9 cellular contexts compared by ENCODE assay signal in genomic region chr15:89206908-89207331, GRCh38. TPM values are rescaled to one million over a fixed set of nuclear protein-coding genes. Genes with fewer than 3 reads are reported as not detected.
DNase-seq lines count a peak whose midpoint lies in the region; ATAC-seq and TF ChIP-seq lines count a peak whose summit lies in the region.
"Had no signal": no experiment of that assay in that cellular context is flagged by ENCODE, and none has a peak within 500 bp of the region (broad histone marks: within the 10 kb centered on the region; RNA-seq: fewer than 3 reads in every experiment).

No MANE protein-coding gene starts in this region.

- intact Hi-C loops in ovary (cut with DNase I) (loop anchor here in 3 of 4 donors (10.0 kb wide), 2 partner anchors 128 to 228 kb away; partner anchors contain the start of gene POLG (in 1 of the 3)), thyroid gland (cut with DNase I) (loop anchor here (5.0 kb wide), 1 partner anchor 220 kb away; no protein-coding TSS in a partner anchor)

- TF ChIP-seq CTCF in KMS-11 (conservative IDR thresholded peaks at IDR 0.05; ENCODE audit: low read depth, low read length) (peak; percentile 96), ovary (IDR thresholded peaks at IDR 0.05) (peak; percentile 78 to 89 (median 83)), thyroid gland (IDR thresholded peaks at IDR 0.05) (peak; percentile 80 to 98 (median 88))

- no peak overlapping the region for H3K27ac ChIP-seq in KMS-11
- H3K27ac ChIP-seq in SK-N-MC: no peak overlapping the region
- H3K27ac ChIP-seq in ovary: no peak overlapping the region
- no peak overlapping the region for H3K27ac ChIP-seq in thyroid gland

- no peaks in the 10 kb centered on the region for H3K9me3 ChIP-seq in SK-N-MC (ENCODE audit: low read depth, low read length)
- H3K9me3 ChIP-seq in ovary: no peaks in the 10 kb centered on the region
- no peaks in the 10 kb centered on the region for H3K9me3 ChIP-seq in thyroid gland

- peak; percentile 65 for DNase-seq in COLO668 (lab: John Stamatoyannopoulos, UW; ENCODE audit: unreplicated experiment)
- no peak for DNase-seq in SK-N-MC (ENCODE audit: low read depth, low spot score)
- DNase-seq in activated gamma-delta T cell treated with anti-CD3 and anti-CD28 coated beads, Interleukin-2, amount 50 U/mL, for 16 hours (ENCODE audit: low read depth): peak; percentile 51
- DNase-seq in germinal center (ENCODE audit: low spot score): peak; percentile 85
- DNase-seq in ovary: peak; percentile 42 to 79 (median 70)
- DNase-seq in thyroid gland: peak; percentile 73 to 78

- H4K20me1 ChIP-seq in KMS-11 (ENCODE audit: insufficient read depth): no peaks in the 10 kb centered on the region

- H3K27me3 ChIP-seq in KMS-11 (ENCODE audit: insufficient read depth, low read depth): no peaks in the 10 kb centered on the region
- no peaks in the 10 kb centered on the region for H3K27me3 ChIP-seq in ovary
- H3K27me3 ChIP-seq in thyroid gland: no peaks in the 10 kb centered on the region

- H3K4me2 ChIP-seq in KMS-11: peak overlapping the region; percentile 72

- H3K4me1 ChIP-seq in KMS-11 (ENCODE audit: low read depth, poor library complexity, severe bottlenecking) (peaks cover 10% of the 10 kb centered on the region), ovary (ENCODE audit: insufficient read depth) (no peaks in the 10 kb centered on the region), thyroid gland (peaks cover 0 to 7% of the 10 kb centered on the region in 2 donors)

- peak overlapping the region; percentile 71; the same call in 1 of the 2 replicates for H2AFZ ChIP-seq in KMS-11 (ENCODE audit: low read depth)

- no peaks in the 10 kb centered on the region for H3K36me3 ChIP-seq in KMS-11 (ENCODE audit: insufficient read depth)
- no peaks in the 10 kb centered on the region for H3K36me3 ChIP-seq in SK-N-MC (ENCODE audit: insufficient read depth, low read length)
- H3K36me3 ChIP-seq in ovary: no peaks in the 10 kb centered on the region
- no peaks in the 10 kb centered on the region for H3K36me3 ChIP-seq in thyroid gland

- H3K4me3 ChIP-seq in KMS-11 (IDR thresholded peaks at IDR 0.05; ENCODE audit: insufficient read depth, low read depth, low read length) (no peak overlapping the region), SK-N-MC (peak overlapping the region; percentile 58), ovary (no peak overlapping the region), thyroid gland (replicated peaks in 1 of 3) (no peak overlapping the region)

- no peak overlapping the region for H3K9ac ChIP-seq in KMS-11
- H3K9ac ChIP-seq in SK-N-MC (ENCODE audit: insufficient read length): no peak overlapping the region

- peak; percentile 79 for ATAC-seq in GM21423 (IDR thresholded peaks at IDR 0.05; ENCODE audit: unreplicated experiment)

- H3K79me2 ChIP-seq in KMS-11 (ENCODE audit: insufficient read depth, low read depth): no peaks in the 10 kb centered on the region

- TF ChIP-seq POLR2A in ovary (IDR thresholded peaks at IDR 0.05): no peak
- no peak for TF ChIP-seq POLR2A in thyroid gland (IDR thresholded peaks at IDR 0.05)

- 0 to 1% (median 0%) methylated on average over 14 of the region's 14 CpGs for WGBS in ovary, 3 donors
- WGBS in thyroid gland, 2 donors: 1 to 11% methylated on average over 4 to 14 of the region's 14 CpGs

- no peak for TF ChIP-seq EP300 in ovary (IDR thresholded peaks at IDR 0.05)

RNA-seq across cellular contexts. Expression of gene RLBP1, which starts 14.5 kb away (rescaled TPM):
- total RNA-seq in ovary: not detected
- not detected for polyA plus RNA-seq in ovary
- total RNA-seq in thyroid gland: not detected
- polyA plus RNA-seq: adipose tissue had no signal

RNA-seq across cellular contexts. Expression of gene FANCI, which starts 36.9 kb away (rescaled TPM):
- 10 to 100 TPM in 1 of 7 donors, 1 to 10 TPM in 6; 2.9 to 11.7 (median 5.2) TPM for total RNA-seq in ovary
- 1 to 10 TPM; 3.0 to 4.4 TPM for polyA plus RNA-seq in ovary
- 1 to 10 TPM in 3 of 4 donors, under 1 TPM in 1; 0.67 to 1.8 (median 1.5) TPM for total RNA-seq in thyroid gland
